In the genomic region with DNA sequence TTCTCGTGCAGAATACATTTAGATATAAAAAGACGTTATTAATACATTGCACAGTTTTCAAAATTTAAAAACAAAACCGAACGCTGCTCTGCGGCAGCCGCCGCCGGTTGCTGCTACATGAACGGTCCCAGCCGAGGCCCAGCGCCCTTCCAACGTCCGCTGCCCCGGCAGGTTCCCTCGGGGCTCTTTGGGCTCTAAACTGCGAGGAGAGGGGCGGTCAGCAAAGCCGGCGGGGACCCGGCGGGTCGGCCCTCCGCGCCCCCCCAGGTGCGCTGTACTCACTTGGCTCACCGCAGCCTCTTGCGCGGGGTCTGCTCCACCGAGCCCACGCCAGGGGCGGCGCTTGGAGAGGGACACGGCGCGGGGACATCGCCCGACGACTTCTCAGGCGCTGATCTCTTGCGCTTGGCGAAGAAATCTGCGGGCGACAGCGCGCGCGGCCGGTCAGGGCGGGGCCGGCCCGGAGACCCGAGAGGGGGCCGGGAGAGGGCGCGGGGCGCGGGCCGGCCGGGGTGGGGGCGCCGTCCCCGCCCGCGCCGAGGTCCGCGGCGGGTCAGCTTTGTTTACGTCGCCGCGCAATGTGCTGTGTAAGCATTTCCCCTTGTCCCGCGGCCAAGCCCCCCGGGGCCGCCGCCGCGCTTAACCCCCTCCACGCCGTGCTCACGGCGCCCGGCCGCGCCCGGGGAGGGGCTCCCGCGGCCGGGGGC, we compare ENCODE assay signal across 8 cellular contexts. TPM values are rescaled to one million over a fixed set of nuclear protein-coding genes. Genes with fewer than 3 reads are reported as not detected.
DNase-seq lines count a peak whose midpoint lies in the region; ATAC-seq and TF ChIP-seq lines count a peak whose summit lies in the region.

No MANE protein-coding gene starts in this region.

- H3K9me3 Mint-ChIP-seq in nephron progenitor cell: peaks cover 3% of the 10 kb centered on the region

- H3K27me3 ChIP-seq in NT2/D1 (ENCODE audit: insufficient read depth, insufficient read length): peaks cover 62% of the 10 kb centered on the region
- H3K27me3 ChIP-seq in esophagus (ENCODE audit: control insufficient read depth in 1 of 2, insufficient read depth in 2 of 2, low read length in 2 of 2): no peaks in the 10 kb centered on the region

- H3K36me3 ChIP-seq in NT2/D1 (ENCODE audit: insufficient read depth, insufficient read length, low read length) (peaks cover 8% of the 10 kb centered on the region), esophagus (ENCODE audit: control insufficient read depth in 2 of 2, insufficient read depth in 2 of 2, low read length in 1 of 2) (no peaks in the 10 kb centered on the region)

- DNase-seq in AG09309 (ENCODE audit: low read depth) (no peak), NT2/D1 (ENCODE audit: low read depth, low spot score) (no peak), nephron progenitor cell (peak; percentile 59), NCI-H774 (lab: John Stamatoyannopoulos, UW) (no peak), NCI-H2029 (lab: John Stamatoyannopoulos, UW) (no peak), OCI-M1 (lab: John Stamatoyannopoulos, UW) (no peak)

- 3% methylated on average over 61 to 90 of the region's 90 CpGs for WGBS in esophagus, 2 donors

- H3K27ac ChIP-seq in esophagus (ENCODE audit: low read depth in 2 of 2, low read length in 1 of 2): peak overlapping the region; percentile 69 to 76

- H3K4me3 ChIP-seq in AG09309 (ENCODE audit: control insufficient read depth, low read depth, low read length) (peak overlapping the region; percentile 21), NT2/D1 (ENCODE audit: insufficient read length, low read depth) (peak overlapping the region; percentile 67), esophagus (ENCODE audit: low read depth in 1 of 2, low read length in 2 of 2) (peak overlapping the region; percentile 69 to 75)

- H3K27ac Mint-ChIP-seq in nephron progenitor cell: no peak overlapping the region

- peak overlapping the region; percentile 79 for H3K9ac ChIP-seq in NT2/D1 (ENCODE audit: insufficient read length, low read depth)

- H3K36me3 Mint-ChIP-seq in nephron progenitor cell (ENCODE audit: low read depth): peaks cover 20% of the 10 kb centered on the region

- H3K4me1 ChIP-seq in NT2/D1 (ENCODE audit: insufficient read depth, insufficient read length): peaks cover 31% of the 10 kb centered on the region
- peaks cover 0 to 11% of the 10 kb centered on the region in 2 donors for H3K4me1 ChIP-seq in esophagus (ENCODE audit: control insufficient read depth in 2 of 2, insufficient read depth in 2 of 2, low read length in 1 of 2)

- TF ChIP-seq CTCF in AG09309 (IDR thresholded peaks at IDR 0.05; ENCODE audit: control insufficient read depth, insufficient read depth, low read depth, low read length, missing control alignments): no peak
- TF ChIP-seq CTCF in nephron progenitor cell (IDR thresholded peaks at IDR 0.05): no peak

- H3K4me1 Mint-ChIP-seq in nephron progenitor cell: peaks cover 36% of the 10 kb centered on the region

- H3K9me3 ChIP-seq in NT2/D1 (ENCODE audit: insufficient read depth, low read length) (peaks cover 3% of the 10 kb centered on the region; the same call in 1 of the 2 replicates), esophagus (ENCODE audit: control insufficient read depth in 2 of 2, insufficient read depth in 1 of 2, low read depth in 1 of 2, low read length in 1 of 2) (peaks cover 0 to 5% of the 10 kb centered on the region in 2 donors)

- H3K4me3 Mint-ChIP-seq in nephron progenitor cell: peak overlapping the region; percentile 93

- H3K27me3 Mint-ChIP-seq in nephron progenitor cell (ENCODE audit: low read depth, poor library complexity): peaks cover 14% of the 10 kb centered on the region

- no peak for ATAC-seq in GM21737 (IDR thresholded peaks at IDR 0.05; ENCODE audit: unreplicated experiment)

RNA-seq across cellular contexts. Expression of a gene that starts 1.7 kb away (rescaled TPM):
- polyA plus RNA-seq in esophagus: 10 to 100 TPM; 12.1 to 27.5 TPM

RNA-seq across cellular contexts. Expression of a gene that starts 45.4 kb away (rescaled TPM):
- 10 to 100 TPM; 19.6 to 61.7 TPM for polyA plus RNA-seq in esophagus

Comparison
In these comparisons a context has a peak if more than half of its experiments do, and no peak if none do; other contexts are left out.
1. H3K4me3 ChIP-seq: peak in every context shown above with its lines; median percentile 72 in esophagus; 67 in NT2/D1; 21 in AG09309.